In the genomic region with DNA sequence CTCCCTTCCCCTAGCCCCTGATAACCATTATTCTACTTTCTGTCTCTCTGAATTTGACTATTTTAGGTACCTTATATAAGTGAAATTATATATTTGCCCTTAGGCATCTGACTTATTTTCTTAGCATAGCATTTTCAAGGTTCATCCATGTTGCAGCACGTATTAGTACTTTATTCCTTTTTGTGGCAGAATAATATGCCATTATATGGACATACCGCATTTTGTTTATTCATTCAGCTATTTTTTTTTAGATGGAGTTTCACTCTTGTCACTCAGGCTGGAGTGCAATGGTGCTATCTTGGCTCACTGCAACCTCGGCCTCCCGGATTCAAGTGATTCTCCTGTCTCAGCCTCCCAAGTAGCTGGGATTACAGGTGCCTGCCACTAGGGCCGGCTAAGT, we compare ENCODE assay signal across 36 cellular contexts.
"Had no signal": no experiment of that assay in that cellular context is flagged by ENCODE, and none has a peak within 500 bp of the region (broad histone marks: within the 10 kb centered on the region; RNA-seq: fewer than 3 reads in every experiment).

No MANE protein-coding gene starts in this region.

- ATAC-seq: activated naive CD4-positive, alpha-beta T cell treated with anti-CD3 and anti-CD28 coated beads, Interleukin-2, amount 50 U/mL, for 72 hours; activated naive CD8-positive, alpha-beta T cell treated with anti-CD3 and anti-CD28 coated beads, Interleukin-2, amount 50 U/mL, for 24 hours; activated T-cell treated with anti-CD3 and anti-CD28 coated beads, Interleukin-2, amount 50 U/mL, for 4 hours; activated T-cell treated with anti-CD3 and anti-CD28 coated beads, Interleukin-2, amount 50 U/mL, for 72 hours; activated T-helper 17 cell treated with anti-CD3 and anti-CD28 coated beads, Interleukin-2, amount 50 U/mL, for 72 hours; body of pancreas had no signal

- H3K9me3 ChIP-seq: adrenal gland, ascending aorta, body of pancreas, breast epithelium had no signal

- H3K36me3 ChIP-seq: adrenal gland, ascending aorta, brain microvascular endothelial cell, breast epithelium, cardiac muscle cell had no signal

- H3K27ac ChIP-seq: adrenal gland, ascending aorta, body of pancreas, brain microvascular endothelial cell, breast epithelium, cardiac muscle cell had no signal

- H3K27ac Mint-ChIP-seq: activated naive CD4-positive, alpha-beta T cell treated with anti-CD3 and anti-CD28 coated beads for 36 hours; activated naive CD4-positive, alpha-beta T cell treated with anti-CD3 and anti-CD28 coated beads, Interleukin-2, amount 10 ng/mL, durations not matched to agents 7 days and 5 days; activated naive CD4-positive, alpha-beta T cell treated with anti-CD3 and anti-CD28 coated beads, Interleukin-2, amount 50 U/mL, for 24 hours; activated naive CD4-positive, alpha-beta T cell treated with anti-CD3 and anti-CD28 coated beads, Interleukin-2, amount 50 U/mL, for 72 hours; activated naive CD8-positive, alpha-beta T cell; activated naive CD8-positive, alpha-beta T cell treated with anti-CD3 and anti-CD28 coated beads for 36 hours; activated naive CD8-positive, alpha-beta T cell treated with anti-CD3 and anti-CD28 coated beads, Interleukin-2, amount 10 ng/mL, durations not matched to agents 7 days and 5 days; activated naive CD8-positive, alpha-beta T cell treated with anti-CD3 and anti-CD28 coated beads, Interleukin-2, amount 50 U/mL, for 24 hours; activated T-cell treated with anti-CD3 and anti-CD28 coated beads, Interleukin-2, amount 50 U/mL, for 72 hours; activated T-helper 1 cell treated with anti-CD3 and anti-CD28 coated beads, Interleukin-12 subunit alpha, Interleukin-12 subunit beta, Interleukin-2, Interleukin-4 antibody, amounts not matched to agents 30 ng/mL and 10 ng/mL and 1 ng/mL, durations not matched to agents 14 hours and 24 hours and 36 hours; activated T-helper 17 cell treated with anti-CD3 and anti-CD28 coated beads, Interleukin-2, amount 50 U/mL, for 72 hours; activated T-helper 2 cell treated with anti-CD3 and anti-CD28 coated beads, Interferon-gamma antibody, Interleukin-2, Interleukin-4, amounts not matched to agents 10 μg/mL and 5 μg/mL and 100 μg/mL, durations not matched to agents 14 hours and 24 hours and 36 hours; brain had no signal

- H3K4me3 ChIP-seq: adrenal gland, ascending aorta, body of pancreas, breast epithelium, cardiac muscle cell had no signal

- H3K9me3 Mint-ChIP-seq: activated naive CD4-positive, alpha-beta T cell treated with anti-CD3 and anti-CD28 coated beads for 36 hours; activated naive CD4-positive, alpha-beta T cell treated with anti-CD3 and anti-CD28 coated beads, Interleukin-2, amount 10 ng/mL, durations not matched to agents 7 days and 5 days; activated naive CD4-positive, alpha-beta T cell treated with anti-CD3 and anti-CD28 coated beads, Interleukin-2, amount 50 U/mL, for 72 hours; activated naive CD8-positive, alpha-beta T cell treated with anti-CD3 and anti-CD28 coated beads for 36 hours; activated naive CD8-positive, alpha-beta T cell treated with anti-CD3 and anti-CD28 coated beads, Interleukin-2, amount 10 ng/mL, durations not matched to agents 7 days and 5 days; activated T-helper 1 cell treated with anti-CD3 and anti-CD28 coated beads, Interleukin-12 subunit alpha, Interleukin-12 subunit beta, Interleukin-2, Interleukin-4 antibody, amounts not matched to agents 30 ng/mL and 10 ng/mL and 1 ng/mL, durations not matched to agents 14 hours and 24 hours and 36 hours; activated T-helper 17 cell treated with anti-CD3 and anti-CD28 coated beads, Interleukin-2, amount 50 U/mL, for 72 hours; activated T-helper 2 cell treated with anti-CD3 and anti-CD28 coated beads, Interferon-gamma antibody, Interleukin-2, Interleukin-4, amounts not matched to agents 10 μg/mL and 5 μg/mL and 100 μg/mL, durations not matched to agents 14 hours and 24 hours and 36 hours; central memory CD8-positive, alpha-beta T cell had no signal

- H3K36me3 Mint-ChIP-seq: activated naive CD4-positive, alpha-beta T cell treated with anti-CD3 and anti-CD28 coated beads, Interleukin-2, amount 10 ng/mL, durations not matched to agents 7 days and 5 days; activated naive CD4-positive, alpha-beta T cell treated with anti-CD3 and anti-CD28 coated beads, Interleukin-2, amount 50 U/mL, for 24 hours; activated naive CD4-positive, alpha-beta T cell treated with anti-CD3 and anti-CD28 coated beads, Interleukin-2, amount 50 U/mL, for 72 hours; activated naive CD8-positive, alpha-beta T cell treated with anti-CD3 and anti-CD28 coated beads for 36 hours; activated naive CD8-positive, alpha-beta T cell treated with anti-CD3 and anti-CD28 coated beads, Interleukin-2, amount 10 ng/mL, durations not matched to agents 7 days and 5 days had no signal

- H3K4me3 Mint-ChIP-seq: activated naive CD4-positive, alpha-beta T cell treated with anti-CD3 and anti-CD28 coated beads for 36 hours; activated naive CD4-positive, alpha-beta T cell treated with anti-CD3 and anti-CD28 coated beads, Interleukin-2, amount 10 ng/mL, durations not matched to agents 7 days and 5 days; activated naive CD4-positive, alpha-beta T cell treated with anti-CD3 and anti-CD28 coated beads, Interleukin-2, amount 50 U/mL, for 24 hours; activated naive CD8-positive, alpha-beta T cell; activated naive CD8-positive, alpha-beta T cell treated with anti-CD3 and anti-CD28 coated beads for 36 hours; activated naive CD8-positive, alpha-beta T cell treated with anti-CD3 and anti-CD28 coated beads, Interleukin-2, amount 10 ng/mL, durations not matched to agents 7 days and 5 days; activated naive CD8-positive, alpha-beta T cell treated with anti-CD3 and anti-CD28 coated beads, Interleukin-2, amount 50 U/mL, for 24 hours; activated T-cell treated with anti-CD3 and anti-CD28 coated beads, Interleukin-2, amount 50 U/mL, for 4 hours; activated T-cell treated with anti-CD3 and anti-CD28 coated beads, Interleukin-2, amount 50 U/mL, for 72 hours; activated T-helper 1 cell treated with anti-CD3 and anti-CD28 coated beads, Interleukin-12 subunit alpha, Interleukin-12 subunit beta, Interleukin-2, Interleukin-4 antibody, amounts not matched to agents 30 ng/mL and 10 ng/mL and 1 ng/mL, durations not matched to agents 14 hours and 24 hours and 36 hours; activated T-helper 17 cell treated with anti-CD3 and anti-CD28 coated beads, Interleukin-2, amount 50 U/mL, for 72 hours; brain; central memory CD8-positive, alpha-beta T cell had no signal

- DNase-seq: activated effector memory CD4-positive, alpha-beta T cell treated with anti-CD3 and anti-CD28 coated beads, Interleukin-2, amount 50 U/mL, for 16 hours; activated effector memory CD4-positive, alpha-beta T cell treated with Interleukin-2 at 50 U/mL for 16 hours; activated gamma-delta T cell; activated gamma-delta T cell treated with Interleukin-2 at 50 U/mL for 16 hours; activated naive CD4-positive, alpha-beta T cell; activated naive CD4-positive, alpha-beta T cell treated with anti-CD3 and anti-CD28 coated beads for 36 hours; activated naive CD4-positive, alpha-beta T cell treated with anti-CD3 and anti-CD28 coated beads, Interleukin-2, amount 10 ng/mL, durations not matched to agents 7 days and 5 days; activated naive CD4-positive, alpha-beta T cell treated with anti-CD3 and anti-CD28 coated beads, Interleukin-2, amount 50 U/mL, for 16 hours; activated naive CD4-positive, alpha-beta T cell treated with Interleukin-2 at 50 U/mL for 16 hours; activated naive CD8-positive, alpha-beta T cell treated with anti-CD3 and anti-CD28 coated beads for 36 hours; activated naive CD8-positive, alpha-beta T cell treated with anti-CD3 and anti-CD28 coated beads, Interleukin-2, amount 10 ng/mL, durations not matched to agents 7 days and 5 days; activated naive CD8-positive, alpha-beta T cell treated with anti-CD3 and anti-CD28 coated beads, Interleukin-2, amount 50 U/mL, for 24 hours; activated T-cell treated with anti-CD3 and anti-CD28 coated beads, Interleukin-2, amount 50 U/mL, for 4 hours; activated T-cell treated with anti-CD3 and anti-CD28 coated beads, Interleukin-2, amount 50 U/mL, for 48 hours; activated T-cell treated with anti-CD3 and anti-CD28 coated beads, Interleukin-2, amount 50 U/mL, for 72 hours; adrenal gland; amniotic stem cell; amygdala; anterior cingulate cortex; aorta; body of pancreas; brain microvascular endothelial cell; caudate nucleus; central memory CD4-positive, alpha-beta T cell; cerebellar nuclear complex had no signal

- H3K4me1 ChIP-seq: adrenal gland, ascending aorta, body of pancreas, breast epithelium had no signal

- H3K27me3 Mint-ChIP-seq: activated naive CD4-positive, alpha-beta T cell treated with anti-CD3 and anti-CD28 coated beads, Interleukin-2, amount 10 ng/mL, durations not matched to agents 7 days and 5 days had no signal

- H3K4me1 Mint-ChIP-seq: activated naive CD4-positive, alpha-beta T cell treated with anti-CD3 and anti-CD28 coated beads, Interleukin-2, amount 10 ng/mL, durations not matched to agents 7 days and 5 days; activated naive CD4-positive, alpha-beta T cell treated with anti-CD3 and anti-CD28 coated beads, Interleukin-2, amount 50 U/mL, for 24 hours; activated naive CD8-positive, alpha-beta T cell treated with anti-CD3 and anti-CD28 coated beads for 36 hours; activated naive CD8-positive, alpha-beta T cell treated with anti-CD3 and anti-CD28 coated beads, Interleukin-2, amount 10 ng/mL, durations not matched to agents 7 days and 5 days; activated naive CD8-positive, alpha-beta T cell treated with anti-CD3 and anti-CD28 coated beads, Interleukin-2, amount 50 U/mL, for 24 hours; activated T-helper 17 cell treated with anti-CD3 and anti-CD28 coated beads, Interleukin-2, amount 50 U/mL, for 72 hours; brain; central memory CD8-positive, alpha-beta T cell had no signal

- H3K27me3 ChIP-seq: adrenal gland, ascending aorta, body of pancreas, brain microvascular endothelial cell, breast epithelium, cardiac muscle cell had no signal
